In the genomic region with DNA sequence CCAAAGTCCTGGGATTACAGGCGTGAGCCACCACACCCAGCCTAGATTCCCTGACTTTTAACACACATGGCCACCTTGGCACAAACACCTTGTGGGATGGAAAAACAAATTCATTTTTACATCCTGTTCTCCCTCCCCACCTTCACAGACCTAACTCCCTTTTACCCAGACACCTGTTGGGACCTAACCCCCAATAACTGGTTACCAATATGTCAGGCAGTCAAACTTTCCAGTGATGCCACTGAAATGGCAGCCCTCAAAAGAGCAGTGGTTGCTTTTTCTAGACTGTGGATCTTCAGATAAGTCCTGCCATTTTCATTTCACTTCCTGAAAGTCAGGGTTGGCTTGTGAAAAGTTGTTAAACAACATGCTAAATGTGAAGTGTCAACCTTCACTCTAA, we compare ENCODE assay signal across 26 cellular contexts. TPM values are rescaled to one million over a fixed set of nuclear protein-coding genes. Genes with fewer than 3 reads are reported as not detected.
DNase-seq lines count a peak whose midpoint lies in the region; ATAC-seq and TF ChIP-seq lines count a peak whose summit lies in the region.
"Had no signal": no experiment of that assay in that cellular context is flagged by ENCODE, and none has a peak within 500 bp of the region (broad histone marks: within the 10 kb centered on the region; RNA-seq: fewer than 3 reads in every experiment).

No MANE protein-coding gene starts in this region.

- H3F3A ChIP-seq in OCI-LY1 (ENCODE audit: insufficient read depth, low read length), result no peaks in the 10 kb centered on the region

- H3K27ac ChIP-seq in OCI-LY1 (ENCODE audit: low read depth, low read length, poor library complexity, severe bottlenecking), result peak overlapping the region; percentile 32
- H3K27ac ChIP-seq: cardiac muscle cell had no signal

- H3K4me3 Mint-ChIP-seq in activated T-cell treated with anti-CD3 and anti-CD28 coated beads, Interleukin-2, amount 50 U/mL, for 72 hours, result no peak overlapping the region
- H3K4me3 Mint-ChIP-seq in activated T-helper 1 cell treated with anti-CD3 and anti-CD28 coated beads, Interleukin-12 subunit alpha, Interleukin-12 subunit beta, Interleukin-2, Interleukin-4 antibody, amounts not matched to agents 30 ng/mL and 10 ng/mL and 1 ng/mL, durations not matched to agents 14 hours and 24 hours and 36 hours, result no peak overlapping the region
- no peak overlapping the region for H3K4me3 Mint-ChIP-seq in stimulated activated memory B cell treated with anti-CD40 and anti-IgM and Interleukin-4, amounts not matched to agents 10 μg/mL and 1 μg/mL and 100 μg/mL, for 72 hours
- H3K4me3 Mint-ChIP-seq in T-helper 17 cell, result no peak overlapping the region
- H3K4me3 Mint-ChIP-seq: nephron had no signal

- H3K9ac ChIP-seq in OCI-LY1 (ENCODE audit: low read length), result no peak overlapping the region

- ATAC-seq in activated T-cell treated with anti-CD3 and anti-CD28 coated beads, Interleukin-2, amount 50 U/mL, for 72 hours (replicated peaks in 1 of 2), result no peak
- peak; percentile 60 for ATAC-seq in stimulated activated memory B cell treated with anti-CD40 and anti-IgM and Interleukin-4, amounts not matched to agents 10 μg/mL and 1 μg/mL and 100 μg/mL, for 72 hours
- no peak for ATAC-seq in T-helper 17 cell
- ATAC-seq: HepG2 had no signal

- no peak overlapping the region for H3K4me2 ChIP-seq in OCI-LY1 (ENCODE audit: low read length)

- no peak for DNase-seq in activated T-cell treated with anti-CD3 and anti-CD28 coated beads, Interleukin-2, amount 50 U/mL, for 72 hours
- DNase-seq in activated T-cell treated with anti-CD3 and anti-CD28 coated beads for 4 hours (no peak), NCI-H1092 treated with DMSO at 0.1 percent for 48 hours (lab: John Stamatoyannopoulos, UW) (no peak), T-helper 17 cell (no peak)
- DNase-seq in activated T-helper 1 cell treated with anti-CD3 and anti-CD28 coated beads, Interleukin-12 subunit alpha, Interleukin-12 subunit beta, Interleukin-2, Interleukin-4 antibody, amounts not matched to agents 30 ng/mL and 10 ng/mL and 1 ng/mL, durations not matched to agents 14 hours and 24 hours and 36 hours (ENCODE audit: low spot score), result no peak
- no peak for DNase-seq in stimulated activated CD4-positive, alpha-beta T cell treated with anti-CD3 and anti-CD28 coated beads, Interleukin-4, amount 100 ng/mL, for 1 hour
- DNase-seq: ACHN; activated CD8-positive, alpha-beta memory T cell treated with anti-CD3 and anti-CD28 coated beads, Interleukin-2, amount 50 U/mL, for 4 hours; activated gamma-delta T cell treated with Interleukin-2 at 50 U/mL for 16 hours; aorta; cortex of kidney; DMS153; head of caudate nucleus; Kasumi-1; kidney; midbrain; NCI-H1694 treated with DMSO at 0.1 percent for 48 hours; NCI-H524; SHP77; SW 1271; trophoblast cell had no signal

- no peaks in the 10 kb centered on the region for H3K9me3 ChIP-seq in OCI-LY1 (ENCODE audit: low read length)
- H3K9me3 ChIP-seq in T-helper 17 cell (ENCODE audit: control insufficient read depth, low read length, poor library complexity, severe bottlenecking), result no peaks in the 10 kb centered on the region

- TF ChIP-seq CTCF in OCI-LY1 (IDR thresholded peaks at IDR 0.05; ENCODE audit: low read length), result no peak

- H3K27me3 ChIP-seq in OCI-LY1 (ENCODE audit: insufficient read depth, low read length), result no peaks in the 10 kb centered on the region
- H3K27me3 ChIP-seq: cardiac muscle cell had no signal

- no peak overlapping the region for H3K4me3 ChIP-seq in OCI-LY1 (ENCODE audit: low read depth, low read length, poor library complexity, severe bottlenecking)
- H3K4me3 ChIP-seq: cardiac muscle cell had no signal

- no peaks in the 10 kb centered on the region for H3K9me3 Mint-ChIP-seq in activated T-cell treated with anti-CD3 and anti-CD28 coated beads, Interleukin-2, amount 50 U/mL, for 72 hours
- H3K9me3 Mint-ChIP-seq in activated T-helper 1 cell treated with anti-CD3 and anti-CD28 coated beads, Interleukin-12 subunit alpha, Interleukin-12 subunit beta, Interleukin-2, Interleukin-4 antibody, amounts not matched to agents 30 ng/mL and 10 ng/mL and 1 ng/mL, durations not matched to agents 14 hours and 24 hours and 36 hours, result no peaks in the 10 kb centered on the region
- no peaks in the 10 kb centered on the region for H3K9me3 Mint-ChIP-seq in stimulated activated memory B cell treated with anti-CD40 and anti-IgM and Interleukin-4, amounts not matched to agents 10 μg/mL and 1 μg/mL and 100 μg/mL, for 72 hours
- H3K9me3 Mint-ChIP-seq: nephron had no signal

- H3K9me2 ChIP-seq in OCI-LY1 (ENCODE audit: low read depth, low read length), result no peaks in the 10 kb centered on the region

- H3K36me3 Mint-ChIP-seq in activated T-cell treated with anti-CD3 and anti-CD28 coated beads, Interleukin-2, amount 50 U/mL, for 72 hours (ENCODE audit: insufficient read depth in 2 of 2), result peaks cover 6 to 30% of the 10 kb centered on the region in 2 donors
- H3K36me3 Mint-ChIP-seq in activated T-helper 1 cell treated with anti-CD3 and anti-CD28 coated beads, Interleukin-12 subunit alpha, Interleukin-12 subunit beta, Interleukin-2, Interleukin-4 antibody, amounts not matched to agents 30 ng/mL and 10 ng/mL and 1 ng/mL, durations not matched to agents 14 hours and 24 hours and 36 hours (ENCODE audit: low read depth), result peaks cover 31% of the 10 kb centered on the region
- peaks cover 34% of the 10 kb centered on the region for H3K36me3 Mint-ChIP-seq in stimulated activated memory B cell treated with anti-CD40 and anti-IgM and Interleukin-4, amounts not matched to agents 10 μg/mL and 1 μg/mL and 100 μg/mL, for 72 hours
- peaks cover under 1% of the 10 kb centered on the region for H3K36me3 Mint-ChIP-seq in T-helper 17 cell (ENCODE audit: low read depth)

- H3K27me3 Mint-ChIP-seq in activated T-cell treated with anti-CD3 and anti-CD28 coated beads, Interleukin-2, amount 50 U/mL, for 72 hours (ENCODE audit: low read depth), result no peaks in the 10 kb centered on the region
- H3K27me3 Mint-ChIP-seq in activated T-helper 1 cell treated with anti-CD3 and anti-CD28 coated beads, Interleukin-12 subunit alpha, Interleukin-12 subunit beta, Interleukin-2, Interleukin-4 antibody, amounts not matched to agents 30 ng/mL and 10 ng/mL and 1 ng/mL, durations not matched to agents 14 hours and 24 hours and 36 hours (ENCODE audit: insufficient read depth), result no peaks in the 10 kb centered on the region
- no peaks in the 10 kb centered on the region for H3K27me3 Mint-ChIP-seq in stimulated activated memory B cell treated with anti-CD40 and anti-IgM and Interleukin-4, amounts not matched to agents 10 μg/mL and 1 μg/mL and 100 μg/mL, for 72 hours
- H3K27me3 Mint-ChIP-seq in T-helper 17 cell, result no peaks in the 10 kb centered on the region

- no peak overlapping the region for H2AFZ ChIP-seq in OCI-LY1 (ENCODE audit: low read length)

- peak overlapping the region; percentile 29 for H3K27ac Mint-ChIP-seq in activated T-cell treated with anti-CD3 and anti-CD28 coated beads, Interleukin-2, amount 50 U/mL, for 72 hours
- peak overlapping the region; percentile 60 for H3K27ac Mint-ChIP-seq in activated T-helper 1 cell treated with anti-CD3 and anti-CD28 coated beads, Interleukin-12 subunit alpha, Interleukin-12 subunit beta, Interleukin-2, Interleukin-4 antibody, amounts not matched to agents 30 ng/mL and 10 ng/mL and 1 ng/mL, durations not matched to agents 14 hours and 24 hours and 36 hours
- H3K27ac Mint-ChIP-seq in stimulated activated memory B cell treated with anti-CD40 and anti-IgM and Interleukin-4, amounts not matched to agents 10 μg/mL and 1 μg/mL and 100 μg/mL, for 72 hours, result peak overlapping the region; percentile 69
- H3K27ac Mint-ChIP-seq in T-helper 17 cell, result no peak overlapping the region
- H3K27ac Mint-ChIP-seq: nephron had no signal

- H4K20me1 ChIP-seq in OCI-LY1 (ENCODE audit: insufficient read depth, low read length), result no peaks in the 10 kb centered on the region

- H3K36me3 ChIP-seq in OCI-LY1 (ENCODE audit: insufficient read depth, low read length), result peaks cover 64% of the 10 kb centered on the region

- H3K79me2 ChIP-seq in OCI-LY1 (ENCODE audit: insufficient read depth, low read length), result peaks cover 4% of the 10 kb centered on the region; the same call in 1 of the 2 replicates

- intact Hi-C loops in activated T-helper 1 cell treated with anti-CD3 and anti-CD28 coated beads, Interleukin-12 subunit alpha, Interleukin-12 subunit beta, Interleukin-2, Interleukin-4 antibody, amounts not matched to agents 30 ng/mL and 10 ng/mL and 1 ng/mL, durations not matched to agents 14 hours and 24 hours and 36 hours (cut with micrococcal nuclease), result no loop called here

- H3K4me1 ChIP-seq in OCI-LY1 (ENCODE audit: insufficient read depth, low read length, severe bottlenecking), result no peaks in the 10 kb centered on the region

- H3K4me1 Mint-ChIP-seq in activated T-cell treated with anti-CD3 and anti-CD28 coated beads, Interleukin-2, amount 50 U/mL, for 72 hours (ENCODE audit: low read depth), result peaks cover 23% of the 10 kb centered on the region
- peaks cover 8% of the 10 kb centered on the region for H3K4me1 Mint-ChIP-seq in activated T-helper 1 cell treated with anti-CD3 and anti-CD28 coated beads, Interleukin-12 subunit alpha, Interleukin-12 subunit beta, Interleukin-2, Interleukin-4 antibody, amounts not matched to agents 30 ng/mL and 10 ng/mL and 1 ng/mL, durations not matched to agents 14 hours and 24 hours and 36 hours (ENCODE audit: low read depth)
- H3K4me1 Mint-ChIP-seq in stimulated activated memory B cell treated with anti-CD40 and anti-IgM and Interleukin-4, amounts not matched to agents 10 μg/mL and 1 μg/mL and 100 μg/mL, for 72 hours, result peaks cover 21% of the 10 kb centered on the region
- peaks cover 15% of the 10 kb centered on the region for H3K4me1 Mint-ChIP-seq in T-helper 17 cell
- H3K4me1 Mint-ChIP-seq: nephron had no signal

RNA-seq across cellular contexts. Expression of a gene that starts 34.9 kb away (rescaled TPM):
- 10 to 100 TPM; 93.1 to 96.4 TPM for total RNA-seq in activated T-cell treated with anti-CD3 and anti-CD28 coated beads, Interleukin-2, amount 50 U/mL, for 72 hours
- total RNA-seq in activated T-helper 1 cell treated with anti-CD3 and anti-CD28 coated beads, Interleukin-12 subunit alpha, Interleukin-12 subunit beta, Interleukin-2, Interleukin-4 antibody, amounts not matched to agents 30 ng/mL and 10 ng/mL and 1 ng/mL, durations not matched to agents 14 hours and 24 hours and 36 hours, result 97.5 and 106 TPM in 2 replicates
- 100 to 1,000 TPM; 166 to 169 TPM for total RNA-seq in T-helper 17 cell

RNA-seq across cellular contexts. Expression of a gene that starts 48.2 kb away (rescaled TPM):
- total RNA-seq in activated T-cell treated with anti-CD3 and anti-CD28 coated beads, Interleukin-2, amount 50 U/mL, for 72 hours, result 100 to 1,000 TPM; 106 to 120 TPM
- 250 and 254 TPM in 2 replicates for total RNA-seq in activated T-helper 1 cell treated with anti-CD3 and anti-CD28 coated beads, Interleukin-12 subunit alpha, Interleukin-12 subunit beta, Interleukin-2, Interleukin-4 antibody, amounts not matched to agents 30 ng/mL and 10 ng/mL and 1 ng/mL, durations not matched to agents 14 hours and 24 hours and 36 hours
- total RNA-seq in T-helper 17 cell, result 100 to 1,000 TPM; 344 to 450 TPM
